Comparison of ENCODE assay signal across 7 cellular contexts in the genomic region with DNA sequence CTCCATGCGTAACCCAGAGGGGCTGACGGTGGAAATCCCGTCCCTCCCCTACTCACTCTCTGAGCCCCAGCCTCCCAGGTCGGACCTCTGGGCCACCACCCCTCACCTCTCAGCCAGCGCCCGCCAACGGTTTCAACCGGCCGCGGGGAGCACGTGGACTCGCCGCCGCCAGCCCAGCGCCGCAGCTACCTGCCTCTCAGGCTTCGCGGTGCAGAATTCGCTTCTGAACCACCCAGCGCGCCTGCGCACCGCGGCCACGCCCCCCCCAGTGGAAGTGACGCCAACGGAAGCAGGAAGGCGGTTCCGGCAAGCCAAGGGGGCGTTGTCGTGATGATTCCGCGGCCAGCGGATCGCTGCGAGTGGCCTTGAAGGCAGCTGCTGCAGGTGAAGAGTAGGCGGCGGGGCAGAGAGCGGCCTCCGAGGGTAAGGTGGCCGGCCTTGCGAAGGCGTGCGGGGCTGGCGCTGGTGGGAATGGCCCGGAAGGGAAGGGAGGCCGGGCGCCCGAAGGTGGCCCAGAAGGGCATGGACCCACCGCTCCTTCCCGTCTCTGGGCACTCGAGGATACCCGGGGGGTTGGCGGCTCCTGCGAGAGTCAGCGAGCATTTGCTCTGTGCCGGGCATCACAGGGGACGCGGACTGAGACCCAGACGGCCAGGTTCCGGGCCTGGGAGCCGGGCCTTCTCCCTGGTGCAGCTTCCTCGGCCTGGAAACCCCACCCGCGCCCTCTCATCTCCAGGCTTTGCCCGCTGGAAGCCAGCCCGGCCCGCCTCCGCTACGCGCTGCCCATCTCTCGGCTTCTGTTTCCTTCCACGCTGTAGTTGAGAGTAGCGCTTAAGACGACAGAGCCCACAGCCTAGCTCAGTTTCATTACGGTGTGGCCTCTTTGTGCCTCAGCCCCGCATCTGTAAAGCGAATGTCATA.
DNase-seq lines count a peak whose midpoint lies in the region; ATAC-seq, FAIRE-seq and TF ChIP-seq lines count a peak whose summit lies in the region.

A gene with protein sequence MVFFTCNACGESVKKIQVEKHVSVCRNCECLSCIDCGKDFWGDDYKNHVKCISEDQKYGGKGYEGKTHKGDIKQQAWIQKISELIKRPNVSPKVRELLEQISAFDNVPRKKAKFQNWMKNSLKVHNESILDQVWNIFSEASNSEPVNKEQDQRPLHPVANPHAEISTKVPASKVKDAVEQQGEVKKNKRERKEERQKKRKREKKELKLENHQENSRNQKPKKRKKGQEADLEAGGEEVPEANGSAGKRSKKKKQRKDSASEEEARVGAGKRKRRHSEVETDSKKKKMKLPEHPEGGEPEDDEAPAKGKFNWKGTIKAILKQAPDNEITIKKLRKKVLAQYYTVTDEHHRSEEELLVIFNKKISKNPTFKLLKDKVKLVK (minus strand): TSS at position 225 of the 921 bp plus-strand sequence. CDS start 6,412 bp downstream, outside the sequence.
A gene with protein sequence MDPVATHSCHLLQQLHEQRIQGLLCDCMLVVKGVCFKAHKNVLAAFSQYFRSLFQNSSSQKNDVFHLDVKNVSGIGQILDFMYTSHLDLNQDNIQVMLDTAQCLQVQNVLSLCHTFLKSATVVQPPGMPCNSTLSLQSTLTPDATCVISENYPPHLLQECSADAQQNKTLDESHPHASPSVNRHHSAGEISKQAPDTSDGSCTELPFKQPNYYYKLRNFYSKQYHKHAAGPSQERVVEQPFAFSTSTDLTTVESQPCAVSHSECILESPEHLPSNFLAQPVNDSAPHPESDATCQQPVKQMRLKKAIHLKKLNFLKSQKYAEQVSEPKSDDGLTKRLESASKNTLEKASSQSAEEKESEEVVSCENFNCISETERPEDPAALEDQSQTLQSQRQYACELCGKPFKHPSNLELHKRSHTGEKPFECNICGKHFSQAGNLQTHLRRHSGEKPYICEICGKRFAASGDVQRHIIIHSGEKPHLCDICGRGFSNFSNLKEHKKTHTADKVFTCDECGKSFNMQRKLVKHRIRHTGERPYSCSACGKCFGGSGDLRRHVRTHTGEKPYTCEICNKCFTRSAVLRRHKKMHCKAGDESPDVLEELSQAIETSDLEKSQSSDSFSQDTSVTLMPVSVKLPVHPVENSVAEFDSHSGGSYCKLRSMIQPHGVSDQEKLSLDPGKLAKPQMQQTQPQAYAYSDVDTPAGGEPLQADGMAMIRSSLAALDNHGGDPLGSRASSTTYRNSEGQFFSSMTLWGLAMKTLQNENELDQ (plus strand): TSS at position 322 of the 921 bp plus-strand sequence. CDS start 9,695 bp downstream, outside the sequence.

- FAIRE-seq in GM18507 (lab: Jason Lieb, UNC), result peak; percentile 83

- H3K4me3 ChIP-seq in astrocyte of the spinal cord (ENCODE audit: low read depth, low read length), result peak within 1 kb of the TSS; percentile 95

- in situ Hi-C loops in astrocyte of the spinal cord (cut with HindIII; ENCODE audit: low sequenced_read_pairs), result no loop called here

- peak; percentile 93 for DNase-seq in GM18507 (ENCODE audit: extremely low spot score, insufficient read length, low read depth)
- peak; percentile 31 for DNase-seq in NCI-H187 treated with DMSO at 0.1 percent for 48 hours (lab: John Stamatoyannopoulos, UW)
- peak; percentile 90 for DNase-seq in T1000 (lab: John Stamatoyannopoulos, UW)
- DNase-seq in astrocyte of the spinal cord (ENCODE audit: low read depth, low spot score), result peak; percentile 92
- DNase-seq in hypothalamus (lab: John Stamatoyannopoulos, UW), result peak; percentile 48 to 96 (median 87)
- DNase-seq in retina, result peak; percentile 96

- peak; percentile 91 for ATAC-seq in HG02885 (IDR thresholded peaks at IDR 0.05; ENCODE audit: poor library complexity, unreplicated experiment)

- no peak for TF ChIP-seq CTCF in astrocyte of the spinal cord (IDR thresholded peaks at IDR 0.05; ENCODE audit: low read depth, low read length)

Comparison
In these comparisons a context has a peak if more than half of its experiments do, and no peak if none do; other contexts are left out.
1. Peak in every context shown above with its lines: DNase-seq, ATAC-seq and H3K4me3 ChIP-seq.
2. DNase-seq: peak in every context shown above with its lines; median percentile 96 in retina; 93 in GM18507; 92 in astrocyte of the spinal cord; 90 in T1000; 87 in hypothalamus; 31 in NCI-H187 treated with DMSO at 0.1 percent for 48 hours.